28 cellular contexts compared by ENCODE assay signal in the genomic region with DNA sequence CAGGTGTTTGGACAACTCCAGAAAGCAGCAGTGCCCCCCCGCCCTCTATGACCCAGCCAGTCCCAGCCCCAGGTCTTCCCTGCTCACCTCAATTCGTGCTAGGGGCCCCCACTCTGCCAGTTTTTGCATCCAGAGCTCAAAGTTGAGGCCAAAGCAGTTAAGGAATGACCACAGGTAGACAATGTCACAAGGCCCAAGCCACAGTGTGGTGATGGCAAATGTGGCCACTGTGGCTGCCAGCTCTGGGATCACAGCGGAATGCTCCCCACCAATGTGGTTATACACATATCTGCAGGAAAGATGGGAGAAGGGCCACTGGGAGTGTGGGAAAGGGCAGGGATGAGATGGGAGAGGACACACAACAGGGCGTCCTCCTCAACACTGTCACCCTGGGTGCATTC. TPM values are rescaled to one million over a fixed set of nuclear protein-coding genes. Genes with fewer than 3 reads are reported as not detected.
"Had no signal": no experiment of that assay in that cellular context is flagged by ENCODE, and none has a peak within 500 bp of the region (broad histone marks: within the 10 kb centered on the region; RNA-seq: fewer than 3 reads in every experiment).

No MANE protein-coding gene starts in this region.

- H3K4me1 Mint-ChIP-seq: mesothelial cell of epicardium had no signal

- H3K4me2 ChIP-seq: neural progenitor cell had no signal

- H3K9me3 Mint-ChIP-seq: mesothelial cell of epicardium; natural killer cell treated with Interleukin-12 subunit alpha and Interleukin-12 subunit beta and Interleukin-15 and Interleukin-18, amount 100 ng/mL, for 72 hours; neural progenitor cell had no signal

- H3K27ac ChIP-seq: coronary artery, neural progenitor cell, pancreas, right lobe of liver, skin epidermis, suprapubic skin, thyroid gland had no signal

- H3K4me3 Mint-ChIP-seq: mesothelial cell of epicardium; natural killer cell treated with Interleukin-12 subunit alpha and Interleukin-12 subunit beta and Interleukin-15 and Interleukin-18, amount 100 ng/mL, for 72 hours; neural progenitor cell had no signal

- DNase-seq: caudate nucleus; effector CD8-positive, alpha-beta T cell; heart right ventricle; hypothalamus; kidney; left cardiac atrium; nucleus accumbens; pancreas; right lobe of liver; stimulated activated CD4-positive, alpha-beta T cell treated with anti-CD3 and anti-CD28 coated beads, Interleukin-12 subunit alpha, Interleukin-12 subunit beta, amount 100 ng/mL, for 4 hours; stimulated activated naive CD4-positive, alpha-beta T cell treated with Interleukin-2 at 50 U/mL for 16 hours; thyroid gland had no signal

- H3K36me3 Mint-ChIP-seq: mesothelial cell of epicardium; natural killer cell treated with Interleukin-12 subunit alpha and Interleukin-12 subunit beta and Interleukin-15 and Interleukin-18, amount 100 ng/mL, for 72 hours; neural progenitor cell had no signal

- H3K27me3 ChIP-seq: heart right ventricle, neural progenitor cell, pancreas, right lobe of liver, suprapubic skin, thyroid gland had no signal

- H3K9me3 ChIP-seq: heart right ventricle, pancreas, right lobe of liver, suprapubic skin, thyroid gland had no signal

- ATAC-seq: esophagus mucosa; left cardiac atrium; natural killer cell treated with Interleukin-12 subunit alpha and Interleukin-12 subunit beta and Interleukin-15 and Interleukin-18, amount 100 ng/mL, for 72 hours; pancreas; right lobe of liver had no signal

- H2AFZ ChIP-seq: neural progenitor cell had no signal

- H3K4me1 ChIP-seq: pancreas, right lobe of liver, suprapubic skin, thyroid gland had no signal

- H3K4me3 ChIP-seq: coronary artery, heart right ventricle, neural progenitor cell, pancreas, right lobe of liver, skin epidermis, suprapubic skin, thyroid gland had no signal

- H3K9ac ChIP-seq: neural progenitor cell had no signal

- H3K27ac Mint-ChIP-seq: mesothelial cell of epicardium; natural killer cell treated with Interleukin-12 subunit alpha and Interleukin-12 subunit beta and Interleukin-15 and Interleukin-18, amount 100 ng/mL, for 72 hours; neural progenitor cell; progenitor cell of endocrine pancreas had no signal

- H3K36me3 ChIP-seq: neural progenitor cell, pancreas, right lobe of liver, suprapubic skin, thyroid gland had no signal

RNA-seq across cellular contexts. Expression of a gene that starts 8.2 kb away (rescaled TPM):
- total RNA-seq: dermis microvascular lymphatic vessel endothelial cell; esophagus mucosa; fibroblast of lung; kidney; liver; mesothelial cell of epicardium; mucosa of gallbladder; natural killer cell treated with Interleukin-12 subunit alpha and Interleukin-12 subunit beta and Interleukin-15 and Interleukin-18, amount 100 ng/mL, for 72 hours; pancreas; progenitor cell of endocrine pancreas; renal cortical epithelial cell; suprapubic skin; thyroid gland; ureter had no signal
- polyA plus RNA-seq: fibroblast of lung, liver had no signal

RNA-seq across cellular contexts. Expression of a gene that starts 9.1 kb away (rescaled TPM):
- total RNA-seq: cerebellum; dermis microvascular lymphatic vessel endothelial cell; esophagus mucosa; fibroblast of lung; frontal cortex; kidney; mesothelial cell of epicardium; natural killer cell treated with Interleukin-12 subunit alpha and Interleukin-12 subunit beta and Interleukin-15 and Interleukin-18, amount 100 ng/mL, for 72 hours; progenitor cell of endocrine pancreas; renal cortical epithelial cell had no signal
- polyA plus RNA-seq: fibroblast of lung, liver had no signal
